ENCODE assay signal across 18 cellular contexts in the genomic region with DNA sequence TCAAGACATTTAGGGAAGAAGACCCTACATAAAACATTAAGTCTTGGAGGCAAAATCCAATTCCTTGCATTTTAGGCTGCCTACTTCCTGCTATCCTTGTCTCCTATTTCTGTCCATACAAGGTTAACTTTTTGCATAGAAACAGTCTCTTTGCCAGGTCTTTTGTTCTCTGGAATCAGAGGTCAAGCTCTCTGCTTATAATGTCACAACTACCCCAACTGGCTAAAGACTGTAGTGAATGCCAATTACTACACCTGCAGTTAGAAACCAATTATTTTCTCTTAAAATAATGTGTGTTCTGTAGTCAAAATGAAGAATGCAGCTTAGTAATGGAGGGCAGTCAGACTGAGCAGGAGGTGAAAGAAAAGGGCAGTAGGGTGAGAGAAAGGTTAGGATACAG.
"Had no signal": no experiment of that assay in that cellular context is flagged by ENCODE, and none has a peak within 500 bp of the region (broad histone marks: within the 10 kb centered on the region; RNA-seq: fewer than 3 reads in every experiment).

No MANE protein-coding gene starts in this region.

- H3K9me3 ChIP-seq: gastrocnemius medialis, left lung, mucosa of descending colon, right lobe of liver, stomach, thyroid gland had no signal

- H3K36me3 ChIP-seq: gastrocnemius medialis, left lung, right lobe of liver, stomach, thyroid gland had no signal

- DNase-seq: dermis blood vessel endothelial cell; foreskin fibroblast; gastrocnemius medialis; head of caudate nucleus; left cardiac atrium; left lung; mesenchymal stem cell; mucosa of descending colon; naive B cell; right lobe of liver; small intestine; stimulated activated CD4-positive, alpha-beta T cell treated with anti-CD3 and anti-CD28 coated beads, Interleukin-1b, Interleukin-23, amount 100 ng/mL, for 48 hours; stimulated activated CD4-positive, alpha-beta T cell treated with anti-CD3 and anti-CD28 coated beads, Interleukin-4, amount 100 ng/mL, for 24 hours; stimulated activated naive CD4-positive, alpha-beta T cell treated with Interleukin-2 at 50 U/mL for 16 hours; stomach had no signal

- H3K27ac ChIP-seq: coronary artery, gastrocnemius medialis, hepatocyte, left lung, right lobe of liver, stomach, thyroid gland had no signal

- H3K27me3 ChIP-seq: hepatocyte, left lung, right lobe of liver, stomach, thyroid gland had no signal

- H3K4me1 ChIP-seq: gastrocnemius medialis, left lung, right lobe of liver, stomach had no signal

- H3K4me3 ChIP-seq: coronary artery, gastrocnemius medialis, hepatocyte, left lung, mucosa of descending colon, right lobe of liver, stomach, thyroid gland had no signal
